ENCODE assay signal across 9 cellular contexts in genomic region chr5:76622973-76623596, GRCh38. TPM values are rescaled to one million over a fixed set of nuclear protein-coding genes. Genes with fewer than 3 reads are reported as not detected.
DNase-seq lines count a peak whose midpoint lies in the region; ATAC-seq, FAIRE-seq and TF ChIP-seq lines count a peak whose summit lies in the region.
"Had no signal": no experiment of that assay in that cellular context is flagged by ENCODE, and none has a peak within 500 bp of the region (broad histone marks: within the 10 kb centered on the region; RNA-seq: fewer than 3 reads in every experiment).

A gene with protein sequence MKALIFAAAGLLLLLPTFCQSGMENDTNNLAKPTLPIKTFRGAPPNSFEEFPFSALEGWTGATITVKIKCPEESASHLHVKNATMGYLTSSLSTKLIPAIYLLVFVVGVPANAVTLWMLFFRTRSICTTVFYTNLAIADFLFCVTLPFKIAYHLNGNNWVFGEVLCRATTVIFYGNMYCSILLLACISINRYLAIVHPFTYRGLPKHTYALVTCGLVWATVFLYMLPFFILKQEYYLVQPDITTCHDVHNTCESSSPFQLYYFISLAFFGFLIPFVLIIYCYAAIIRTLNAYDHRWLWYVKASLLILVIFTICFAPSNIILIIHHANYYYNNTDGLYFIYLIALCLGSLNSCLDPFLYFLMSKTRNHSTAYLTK (minus strand): TSS chr5:76623403. CDS start chr5:76623230, 173 bp downstream.

- H3K79me2 ChIP-seq in fibroblast of lung (ENCODE audit: control insufficient read depth, insufficient read depth, low read length): peaks cover 15% of the 10 kb centered on the region

- H3K4me1 ChIP-seq in fibroblast of lung (ENCODE audit: control insufficient read depth, extremely low read depth, insufficient read depth, low read length) (peaks cover 2% of the 10 kb centered on the region), mucosa of descending colon (ENCODE audit: low read depth) (no peaks in the 10 kb centered on the region)

- H3K9ac ChIP-seq in fibroblast of lung (ENCODE audit: insufficient read depth, low read length): no peak within 1 kb of the TSS

- DNase-seq in G401 (ENCODE audit: low spot score) (peak; percentile 59), RCC 7860 (ENCODE audit: low spot score) (peak; percentile 66), fibroblast of lung (ENCODE audit: low read depth in 2 of 2) (peak; percentile 81 to 91), non-pigmented ciliary epithelial cell (ENCODE audit: low read depth) (peak; percentile 80), mucosa of descending colon (no peak)
- no peak for DNase-seq in stimulated activated CD4-positive, alpha-beta T cell treated with anti-CD3 and anti-CD28 coated beads, Interleukin-4, amount 100 ng/mL, for 1 hour
- no peak for DNase-seq in activated CD8-positive, alpha-beta memory T cell treated with anti-CD3 and anti-CD28 coated beads, Interleukin-2, amount 50 U/mL, for 48 hours
- DNase-seq: stimulated activated CD8-positive, alpha-beta memory T cell treated with anti-CD3 and anti-CD28 coated beads, Interleukin-4, amount 100 ng/mL, for 48 hours had no signal

- H3K27ac ChIP-seq in fibroblast of lung (ENCODE audit: insufficient read depth, low read length): peak within 1 kb of the TSS; percentile 53

- intact Hi-C loops in mucosa of descending colon (cut with DNase I, micrococcal nuclease): no loop called here

- H4K20me1 ChIP-seq in fibroblast of lung (ENCODE audit: control insufficient read depth, extremely low read depth, insufficient read depth, low read length): no peaks in the 10 kb centered on the region

- in situ Hi-C loops in G401 (cut with HindIII; ENCODE audit: low sequenced_read_pairs): no loop called here

- no peak for TF ChIP-seq CTCF in fibroblast of lung (conservative IDR thresholded peaks at IDR 0.05 in 1 of 2, IDR thresholded peaks at IDR 0.05 in 1 of 2; ENCODE audit: low read depth in 1 of 2, low read length in 2 of 2)
- TF ChIP-seq CTCF in mucosa of descending colon (IDR thresholded peaks at IDR 0.05): no peak

- H3K4me2 ChIP-seq in fibroblast of lung (ENCODE audit: extremely low read depth, insufficient read depth, low read length): peak within 1 kb of the TSS; percentile 68

- no peaks in the 10 kb centered on the region for H3K27me3 ChIP-seq in fibroblast of lung (ENCODE audit: control insufficient read depth, insufficient read depth, low read length)

- H2AFZ ChIP-seq in fibroblast of lung (ENCODE audit: low read length): peak within 1 kb of the TSS; percentile 45

- ATAC-seq in HG03460 (IDR thresholded peaks at IDR 0.05; ENCODE audit: unreplicated experiment) (no peak), mucosa of descending colon (no peak)

- H3K4me3 ChIP-seq in fibroblast of lung (replicated peaks in 1 of 4; ENCODE audit: control extremely low read depth in 1 of 4, insufficient read depth in 1 of 4, low read depth in 3 of 4, low read length in 4 of 4) (peak within 1 kb of the TSS; percentile 26 to 63 (median 46)), mucosa of descending colon (no peak within 1 kb of the TSS)

- no peaks in the 10 kb centered on the region for H3K9me3 ChIP-seq in fibroblast of lung (ENCODE audit: control insufficient read depth, insufficient read depth, low read depth, low read length)
- no peaks in the 10 kb centered on the region for H3K9me3 ChIP-seq in mucosa of descending colon

- peak; percentile 77 for FAIRE-seq in RCC 7860 (lab: Jason Lieb, UNC)

- H3K36me3 ChIP-seq in fibroblast of lung (ENCODE audit: control insufficient read depth, insufficient read depth, low read length) (no peaks in the 10 kb centered on the region), mucosa of descending colon (ENCODE audit: low read depth) (no peaks in the 10 kb centered on the region)

RNA-seq across cellular contexts. Expression of the gene that starts here (rescaled TPM):
- 204 and 260 TPM in 2 replicates for total RNA-seq in G401 (2014; rRNA removed; shearing (Covaris generic))
- total RNA-seq in fibroblast of lung (13.1 and 82.6 TPM in 2 replicates), mucosa of descending colon (1 to 10 TPM in 1 of 3 donors, under 1 TPM in 2; 0.17 to 2.4 (median 0.58) TPM)
- 88.1 and 91.6 TPM in 2 replicates for polyA plus RNA-seq in fibroblast of lung
- 52.2 and 58.1 TPM in 2 replicates for polyA plus RNA-seq in fibroblast of lung (2012)
- 103 and 104 TPM in 2 replicates for polyA minus RNA-seq in fibroblast of lung (ENCODE audit: low replicate concordance)

Comparison
In these comparisons a context has a peak if more than half of its experiments do, and no peak if none do; other contexts are left out.
1. DNase-seq: peak in G401 (single experiment), RCC 7860 (single experiment), fibroblast of lung (2 of 2) and non-pigmented ciliary epithelial cell (single experiment); none in stimulated activated CD4-positive, alpha-beta T cell treated with anti-CD3 and anti-CD28 coated beads, Interleukin-4, amount 100 ng/mL, for 1 hour (single experiment), activated CD8-positive, alpha-beta memory T cell treated with anti-CD3 and anti-CD28 coated beads, Interleukin-2, amount 50 U/mL, for 48 hours (single experiment) and mucosa of descending colon (0 of 3).